17 cellular contexts compared by ENCODE assay signal in genomic region chr2:169105433-169105832, GRCh38. TPM values are rescaled to one million over a fixed set of nuclear protein-coding genes. Genes with fewer than 3 reads are reported as not detected.
DNase-seq lines count a peak whose midpoint lies in the region; ATAC-seq and TF ChIP-seq lines count a peak whose summit lies in the region.
"Had no signal": no experiment of that assay in that cellular context is flagged by ENCODE, and none has a peak within 500 bp of the region (broad histone marks: within the 10 kb centered on the region; RNA-seq: fewer than 3 reads in every experiment).

No MANE protein-coding gene starts in this region.

- POLR2A ChIA-PET in CD4-positive, alpha-beta memory T cell (lab: Charles Lee; ENCODE audit: partially characterized antibody), result interaction anchor here (1.3 to 1.5 kb wide), 2 partner anchors 9 to 71 kb away, joined by 3 to 5 read pairs; no protein-coding TSS in a partner anchor

- no peaks in the 10 kb centered on the region for H3K27me3 ChIP-seq in CD4-positive, alpha-beta memory T cell (ENCODE audit: insufficient read depth, low read length)
- no peaks in the 10 kb centered on the region for H3K27me3 ChIP-seq in right cardiac atrium (ENCODE audit: control insufficient read depth, insufficient read depth)
- H3K27me3 ChIP-seq: dorsolateral prefrontal cortex, pancreas had no signal

- peaks cover 62% of the 10 kb centered on the region for H3K4me1 ChIP-seq in CD4-positive, alpha-beta memory T cell (ENCODE audit: insufficient read depth, low read length)
- no peaks in the 10 kb centered on the region for H3K4me1 ChIP-seq in right cardiac atrium (ENCODE audit: control insufficient read depth, insufficient read depth, low read length)
- H3K4me1 ChIP-seq: pancreas had no signal

- no peaks in the 10 kb centered on the region for H3K36me3 Mint-ChIP-seq in CD4-positive, alpha-beta memory T cell
- H3K36me3 Mint-ChIP-seq in mesothelial cell of epicardium, result no peaks in the 10 kb centered on the region

- H3K4me1 Mint-ChIP-seq in CD4-positive, alpha-beta memory T cell, result peaks cover 47 to 68% (median 61%) of the 10 kb centered on the region in 4 donors
- H3K4me1 Mint-ChIP-seq in mesothelial cell of epicardium, result no peaks in the 10 kb centered on the region

- H3K27ac ChIP-seq in CD4-positive, alpha-beta memory T cell (ENCODE audit: low read depth, low read length), result no peak overlapping the region
- no peak overlapping the region for H3K27ac ChIP-seq in right cardiac atrium (ENCODE audit: low read length)
- H3K27ac ChIP-seq: dorsolateral prefrontal cortex, pancreas had no signal

- H3K9me3 Mint-ChIP-seq in CD4-positive, alpha-beta memory T cell, result no peaks in the 10 kb centered on the region
- H3K9me3 Mint-ChIP-seq in mesothelial cell of epicardium, result no peaks in the 10 kb centered on the region
- H3K9me3 Mint-ChIP-seq: activated B cell treated with CpG ODN at 0.5 μM for 24 hours had no signal

- CTCF ChIA-PET in CD4-positive, alpha-beta memory T cell (lab: Charles Lee; ENCODE audit: partially characterized antibody), result interaction anchor here (1.6 to 18.6 kb wide), 4 partner anchors 26 to 142 kb away, joined by 5 to 423 read pairs (median 86); no protein-coding TSS in a partner anchor

- no peaks in the 10 kb centered on the region for H3K36me3 ChIP-seq in CD4-positive, alpha-beta memory T cell (ENCODE audit: insufficient read depth, low read length)
- H3K36me3 ChIP-seq: pancreas had no signal

- peak overlapping the region in 7 of 8 donors; percentile 1 to 74 (median 49) for H3K4me3 Mint-ChIP-seq in CD4-positive, alpha-beta memory T cell
- no peak overlapping the region for H3K4me3 Mint-ChIP-seq in mesothelial cell of epicardium
- H3K4me3 Mint-ChIP-seq: activated B cell treated with CpG ODN at 0.5 μM for 24 hours, B cell had no signal

- TF ChIP-seq CTCF in mesothelial cell of epicardium (IDR thresholded peaks at IDR 0.05; ENCODE audit: unreplicated experiment), result no peak

- ATAC-seq in GM21786 (IDR thresholded peaks at IDR 0.05; ENCODE audit: unreplicated experiment), result no peak
- no peak for ATAC-seq in right cardiac atrium
- ATAC-seq: pancreas had no signal

- H3K27ac Mint-ChIP-seq in CD4-positive, alpha-beta memory T cell, result peak overlapping the region in 6 of 7 donors; percentile 2 to 88 (median 54)
- no peak overlapping the region for H3K27ac Mint-ChIP-seq in mesothelial cell of epicardium
- H3K27ac Mint-ChIP-seq: activated B cell treated with CpG ODN at 0.5 μM for 24 hours, B cell had no signal

- H3K27me3 Mint-ChIP-seq in CD4-positive, alpha-beta memory T cell, result no peaks in the 10 kb centered on the region
- H3K27me3 Mint-ChIP-seq in mesothelial cell of epicardium (ENCODE audit: low read depth), result peaks cover 40% of the 10 kb centered on the region
- H3K27me3 Mint-ChIP-seq: activated B cell treated with CpG ODN at 0.5 μM for 24 hours, B cell had no signal

- H3K9me3 ChIP-seq in CD4-positive, alpha-beta memory T cell (ENCODE audit: control insufficient read depth in 1 of 2, low read length in 2 of 2), result no peaks in the 10 kb centered on the region
- no peaks in the 10 kb centered on the region for H3K9me3 ChIP-seq in right cardiac atrium (ENCODE audit: control insufficient read depth, low read length)
- H3K9me3 ChIP-seq: pancreas had no signal

- WGBS in right cardiac atrium, result 73% methylated on average over 1 of the region's 1 CpG

- H3K4me3 ChIP-seq in CD4-positive, alpha-beta memory T cell (ENCODE audit: low read length in 2 of 2), result no peak overlapping the region
- H3K4me3 ChIP-seq in right cardiac atrium (ENCODE audit: low read length), result no peak overlapping the region
- H3K4me3 ChIP-seq: dorsolateral prefrontal cortex, pancreas had no signal

- intact Hi-C loops in CD4-positive, alpha-beta memory T cell (cut with micrococcal nuclease), result loop anchor here (1.0 to 5.0 kb wide), 3 partner anchors 144 to 257 kb away; partner anchors contain the start of genes LRP2 and SPC25
- intact Hi-C loops in right cardiac atrium (cut with DNase I), result loop anchor here in 2 of 4 donors (10.0 kb wide), 1 partner anchor 141 kb away; no protein-coding TSS in a partner anchor

- DNase-seq in AML-193 (lab: John Stamatoyannopoulos, UW) (peak; percentile 13 to 32), NOMO-1 treated with dmso at 0.1 percent for 144 hours (lab: John Stamatoyannopoulos, UW; ENCODE audit: unreplicated experiment) (peak; percentile 23), mesothelial cell of epicardium (ENCODE audit: low spot score in 2 of 2, unreplicated experiment in 2 of 2) (no peak), right cardiac atrium (no peak)
- peak in 2 of 5 donors; percentile 15 to 18 for DNase-seq in CD4-positive, alpha-beta memory T cell
- DNase-seq in central memory CD4-positive, alpha-beta T cell, result peak; percentile 9
- DNase-seq: activated B cell treated with CpG ODN at 0.5 μM for 24 hours; dorsolateral prefrontal cortex; glutamatergic neuron; IMR-90; NCI-H1105; NCI-H2171 treated with DMSO at 0.1 percent for 48 hours; pancreas; stimulated activated CD4-positive, alpha-beta T cell treated with anti-CD3 and anti-CD28 coated beads, Interleukin-4, amount 100 ng/mL, for 4 hours; stimulated activated CD8-positive, alpha-beta memory T cell treated with anti-CD3 and anti-CD28 coated beads, Interleukin-4, amount 100 ng/mL, for 48 hours had no signal

RNA-seq across cellular contexts. Expression of gene DHRS9, which starts 36.1 kb away (rescaled TPM):
- under 1 TPM; 0.32 to 0.44 TPM for total RNA-seq in CD4-positive, alpha-beta memory T cell
- not detected for polyA plus RNA-seq in CD4-positive, alpha-beta memory T cell
- total RNA-seq in mesothelial cell of epicardium (0.16 to 0.18 TPM in 2 of 3 replicates, not detected in the other), right cardiac atrium (10 to 100 TPM; 44.7 to 84.0 (median 55.3) TPM)
- 51.8 TPM for polyA plus RNA-seq in right cardiac atrium
- total RNA-seq: IMR-90 had no signal
- polyA plus RNA-seq: IMR-90 had no signal

Comparison
In these comparisons a context has a peak if more than half of its experiments do, and no peak if none do; other contexts are left out.
1. DNase-seq: peak in AML-193 (2 of 2), NOMO-1 treated with dmso at 0.1 percent for 144 hours (single experiment) and central memory CD4-positive, alpha-beta T cell (single experiment); none in mesothelial cell of epicardium (0 of 2) and right cardiac atrium (0 of 3).
2. RNA of gene DHRS9, which starts 36.1 kb away (total RNA-seq): 44.7 to 84.0 TPM in right cardiac atrium; 0.32 to 0.44 TPM in CD4-positive, alpha-beta memory T cell and 0.16 to 0.18 TPM in mesothelial cell of epicardium; every median in the first group is over 10 times any median in the second.